In genomic region chr12:19692091-19692490, GRCh38 we compare ENCODE assay signal across 34 cellular contexts.
"Had no signal": no experiment of that assay in that cellular context is flagged by ENCODE, and none has a peak within 500 bp of the region (broad histone marks: within the 10 kb centered on the region; RNA-seq: fewer than 3 reads in every experiment).

No MANE protein-coding gene starts in this region.

- H3K27me3 Mint-ChIP-seq: activated CD4-positive, alpha-beta T cell treated with anti-CD3 and anti-CD28 coated beads for 36 hours; activated naive CD8-positive, alpha-beta T cell; activated naive CD8-positive, alpha-beta T cell treated with anti-CD3 and anti-CD28 coated beads, Interleukin-2, amount 50 U/mL, for 24 hours; brain had no signal

- DNase-seq: activated CD4-positive, alpha-beta T cell treated with anti-CD3 and anti-CD28 coated beads for 36 hours; activated CD4-positive, alpha-beta T cell treated with anti-CD3 and anti-CD28 coated beads, Interleukin-2, amount 10 ng/mL, durations not matched to agents 7 days and 5 days; activated CD4-positive, alpha-beta T cell treated with anti-CD3 and anti-CD28 coated beads, Interleukin-2, amount 50 U/mL, for 48 hours; activated CD8-positive, alpha-beta memory T cell treated with anti-CD3 and anti-CD28 coated beads for 24 hours; activated CD8-positive, alpha-beta memory T cell treated with anti-CD3 and anti-CD28 coated beads, Interleukin-2, amount 10 ng/mL, durations not matched to agents 7 days and 5 days; activated CD8-positive, alpha-beta memory T cell treated with anti-CD3 and anti-CD28 coated beads, Interleukin-2, amount 50 U/mL, for 48 hours; activated effector memory CD4-positive, alpha-beta T cell treated with Interleukin-2 at 50 U/mL for 16 hours; activated naive CD4-positive, alpha-beta T cell treated with anti-CD3 and anti-CD28 coated beads, Interleukin-2, amount 10 ng/mL, durations not matched to agents 7 days and 5 days; activated naive CD8-positive, alpha-beta T cell treated with anti-CD3 and anti-CD28 coated beads, Interleukin-2, amount 50 U/mL, for 24 hours; activated T-cell treated with anti-CD3 and anti-CD28 coated beads, Interleukin-2, amount 50 U/mL, for 48 hours; anterior cingulate cortex; central memory CD4-positive, alpha-beta T cell; Kasumi-1; KG1; MM.1S; MV-4-11; NCI-H1092; NCI-H1417 treated with DMSO at 0.1 percent for 48 hours; NCI-H1694 treated with DMSO at 0.1 percent for 48 hours; NCI-H2029; NCI-H345; NCI-H524 treated with DMSO at 0.1 percent for 48 hours; PC-9; SHP77 treated with DMSO at 0.1 percent for 48 hours; SK-N-SH had no signal

- H3K4me3 ChIP-seq: PC-9, SJSA1 had no signal

- H3K4me1 Mint-ChIP-seq: brain, WTC11 had no signal

- H3K36me3 ChIP-seq: SJSA1 had no signal

- H3K36me3 Mint-ChIP-seq: activated naive CD4-positive, alpha-beta T cell treated with anti-CD3 and anti-CD28 coated beads, Interleukin-2, amount 10 ng/mL, durations not matched to agents 7 days and 5 days; brain; WTC11 had no signal

- H3K9me3 ChIP-seq: SJSA1, SK-N-SH had no signal

- H3K4me1 ChIP-seq: SJSA1 had no signal

- H3K27me3 ChIP-seq: SJSA1 had no signal

- ATAC-seq: activated CD4-positive, alpha-beta T cell treated with anti-CD3 and anti-CD28 coated beads for 36 hours; activated CD4-positive, CD25-positive, alpha-beta regulatory T cell treated with anti-CD3 and anti-CD28 coated beads, Interleukin-2, amount 50 U/mL, for 24 hours; activated CD8-positive, alpha-beta memory T cell treated with anti-CD3 and anti-CD28 coated beads, Interleukin-2, amount 10 ng/mL, durations not matched to agents 7 days and 5 days; activated naive CD8-positive, alpha-beta T cell treated with anti-CD3 and anti-CD28 coated beads, Interleukin-2, amount 50 U/mL, for 24 hours; WTC11 had no signal

- H3K27ac ChIP-seq: PC-9, SJSA1 had no signal

- H3K27ac Mint-ChIP-seq: activated CD4-positive, alpha-beta T cell treated with anti-CD3 and anti-CD28 coated beads for 36 hours; activated CD4-positive, alpha-beta T cell treated with anti-CD3 and anti-CD28 coated beads, Interleukin-2, amount 10 ng/mL, durations not matched to agents 7 days and 5 days; activated CD8-positive, alpha-beta memory T cell treated with anti-CD3 and anti-CD28 coated beads, Interleukin-2, amount 10 ng/mL, durations not matched to agents 7 days and 5 days; activated naive CD4-positive, alpha-beta T cell treated with anti-CD3 and anti-CD28 coated beads, Interleukin-2, amount 10 ng/mL, durations not matched to agents 7 days and 5 days; activated naive CD8-positive, alpha-beta T cell; activated naive CD8-positive, alpha-beta T cell treated with anti-CD3 and anti-CD28 coated beads, Interleukin-2, amount 50 U/mL, for 24 hours; brain; T-helper 1 cell treated with Interleukin-12 subunit alpha and Interleukin-12 subunit beta and Interleukin-4 antibody, amounts not matched to agents 30 μg/mL and 1 μg/mL, for 36 hours; T-helper 2 cell treated with Interferon-gamma antibody and Interleukin-4, amounts not matched to agents 5 μg/mL and 100 μg/mL, for 36 hours; WTC11 had no signal

- H3K9me3 Mint-ChIP-seq: activated naive CD4-positive, alpha-beta T cell treated with anti-CD3 and anti-CD28 coated beads, Interleukin-2, amount 10 ng/mL, durations not matched to agents 7 days and 5 days; activated naive CD8-positive, alpha-beta T cell treated with anti-CD3 and anti-CD28 coated beads, Interleukin-2, amount 50 U/mL, for 24 hours had no signal

- H3K4me3 Mint-ChIP-seq: activated CD4-positive, alpha-beta T cell treated with anti-CD3 and anti-CD28 coated beads for 36 hours; activated CD4-positive, alpha-beta T cell treated with anti-CD3 and anti-CD28 coated beads, Interleukin-2, amount 10 ng/mL, durations not matched to agents 7 days and 5 days; activated CD8-positive, alpha-beta memory T cell treated with anti-CD3 and anti-CD28 coated beads, Interleukin-2, amount 10 ng/mL, durations not matched to agents 7 days and 5 days; activated naive CD4-positive, alpha-beta T cell treated with anti-CD3 and anti-CD28 coated beads, Interleukin-2, amount 10 ng/mL, durations not matched to agents 7 days and 5 days; activated naive CD8-positive, alpha-beta T cell; activated naive CD8-positive, alpha-beta T cell treated with anti-CD3 and anti-CD28 coated beads, Interleukin-2, amount 50 U/mL, for 24 hours; brain; T-helper 1 cell treated with Interleukin-12 subunit alpha and Interleukin-12 subunit beta and Interleukin-4 antibody, amounts not matched to agents 30 μg/mL and 1 μg/mL, for 36 hours; T-helper 2 cell treated with Interferon-gamma antibody and Interleukin-4, amounts not matched to agents 5 μg/mL and 100 μg/mL, for 36 hours; WTC11 had no signal

- FAIRE-seq: bronchial epithelial cell, RCC 7860 had no signal
